1 cellular context compared by ENCODE assay signal in genomic region chr19:49487277-49488045, GRCh38.
TF ChIP-seq lines count a peak whose summit lies in the region.

RPL13A (plus strand) TSS chr19:49487608; CDS start chr19:49487630, 22 bp downstream.

TF ChIP-seq in HepG2, 621 proteins besides CTCF, POLR2A, EP300 and RAD21 (continued from another document and continues in another):
- TF ChIP-seq ZMYM3 (CRISPR knock-in tag; IDR thresholded peaks at IDR 0.05) (no peak; the same call in 1 of the 2 replicates), NAIF1 (CRISPR knock-in tag; IDR thresholded peaks at IDR 0.05; ENCODE audit: borderline replicate concordance) (peak; percentile 47; the same call in 1 of the 2 replicates), ZNF335 (CRISPR knock-in tag; IDR thresholded peaks at IDR 0.05) (peak; percentile 63; the same call in 1 of the 2 replicates), ERF (CRISPR knock-in tag; IDR thresholded peaks at IDR 0.05) (peak; percentile 95), MLLT10 (CRISPR knock-in tag; IDR thresholded peaks at IDR 0.05) (peak; percentile 88; the same call in 1 of the 2 replicates), ZMYM2 (CRISPR knock-in tag; IDR thresholded peaks at IDR 0.05) (no peak), ZNF589 (CRISPR knock-in tag; conservative IDR thresholded peaks at IDR 0.05) (0 out of 2 replicates have a peak, but pooled peaks have one; percentile 66), ZNF44 (CRISPR knock-in tag; IDR thresholded peaks at IDR 0.05) (no peak; the same call in 1 of the 2 replicates), ZNF282 (IDR thresholded peaks at IDR 0.05; ENCODE audit: partially characterized antibody) (no peak), SNAI1 (CRISPR knock-in tag; IDR thresholded peaks at IDR 0.05; ENCODE audit: borderline replicate concordance) (peak; percentile 79), ZBTB49 (CRISPR knock-in tag; IDR thresholded peaks at IDR 0.05; ENCODE audit: borderline replicate concordance) (peak; percentile 72; the same call in 1 of the 2 replicates), ZNF329 (CRISPR knock-in tag; IDR thresholded peaks at IDR 0.05; ENCODE audit: low read depth) (no peak), RARA (CRISPR knock-in tag; IDR thresholded peaks at IDR 0.05) (no peak; the same call in 1 of the 2 replicates), ZNF224 (CRISPR knock-in tag; IDR thresholded peaks at IDR 0.05) (no peak), ELF4 (CRISPR knock-in tag; IDR thresholded peaks at IDR 0.05; ENCODE audit: borderline replicate concordance) (peak; percentile 75; the same call in 1 of the 2 replicates), CREB1 (IDR thresholded peaks at IDR 0.05) (peak; percentile 91), CREB1 (CRISPR knock-in tag; IDR thresholded peaks at IDR 0.05) (peak; percentile 99), POLR2G (IDR thresholded peaks at IDR 0.05; ENCODE audit: low read depth, low read length) (peak; percentile 100), HBP1 (CRISPR knock-in tag; IDR thresholded peaks at IDR 0.05; ENCODE audit: low read depth) (peak; percentile 84; the same call in 1 of the 2 replicates), ARID2 (CRISPR knock-in tag; IDR thresholded peaks at IDR 0.05; ENCODE audit: borderline replicate concordance) (no peak), ZBTB39 (CRISPR knock-in tag; IDR thresholded peaks at IDR 0.05) (no peak), KDM4B (CRISPR knock-in tag; IDR thresholded peaks at IDR 0.05) (peak; percentile 63; the same call in 1 of the 2 replicates), ZNF773 (CRISPR knock-in tag; IDR thresholded peaks at IDR 0.05; ENCODE audit: borderline replicate concordance) (0 out of 2 replicates have a peak, but pooled peaks have one; percentile 55), ZNF841 (CRISPR knock-in tag; IDR thresholded peaks at IDR 0.05; ENCODE audit: borderline replicate concordance) (no peak), ZNF3 (CRISPR knock-in tag; IDR thresholded peaks at IDR 0.05) (no peak), SMARCC2 (IDR thresholded peaks at IDR 0.05) (no peak), ZNF547 (CRISPR knock-in tag; IDR thresholded peaks at IDR 0.05) (peak; percentile 21; the same call in 1 of the 2 replicates), ZNF766 (CRISPR knock-in tag; IDR thresholded peaks at IDR 0.05; ENCODE audit: borderline replicate concordance) (no peak), SKIL (CRISPR knock-in tag; IDR thresholded peaks at IDR 0.05; ENCODE audit: borderline replicate concordance) (no peak), ZNF383 (CRISPR knock-in tag; IDR thresholded peaks at IDR 0.05; ENCODE audit: borderline replicate concordance) (no peak), ZBTB7B (CRISPR knock-in tag; IDR thresholded peaks at IDR 0.05) (0 out of 2 replicates have a peak, but pooled peaks have one; percentile 46), STAT6 (CRISPR knock-in tag; IDR thresholded peaks at IDR 0.05; ENCODE audit: borderline replicate concordance) (no peak), MIXL1 (CRISPR knock-in tag; IDR thresholded peaks at IDR 0.05) (peak; percentile 13; the same call in 1 of the 2 replicates), ZNF251 (CRISPR knock-in tag; IDR thresholded peaks at IDR 0.05) (no peak), ZNF776 (CRISPR knock-in tag; IDR thresholded peaks at IDR 0.05) (0 out of 2 replicates have a peak, but pooled peaks have one; percentile 66), FOXJ3 (CRISPR knock-in tag; IDR thresholded peaks at IDR 0.05; ENCODE audit: borderline replicate concordance) (peak; percentile 45; the same call in 1 of the 2 replicates), GFI1 (CRISPR knock-in tag; IDR thresholded peaks at IDR 0.05; ENCODE audit: borderline replicate concordance) (peak; percentile 66), NRL (CRISPR knock-in tag; IDR thresholded peaks at IDR 0.05; ENCODE audit: borderline replicate concordance) (peak; percentile 32; the same call in 1 of the 2 replicates), RBM22 (optimal IDR thresholded peaks at IDR 0.05; ENCODE audit: low read length) (peak; percentile 21), MAZ (IDR thresholded peaks at IDR 0.05; ENCODE audit: borderline replicate concordance, low read depth, low read length) (0 out of 2 replicates have a peak, but pooled peaks have one; percentile 51), MAZ (CRISPR knock-in tag; IDR thresholded peaks at IDR 0.05; ENCODE audit: low read depth) (peak; percentile 74), ZNF616 (CRISPR knock-in tag; IDR thresholded peaks at IDR 0.05; ENCODE audit: low read depth) (0 out of 2 replicates have a peak, but pooled peaks have one; percentile 74), ZNF782 (CRISPR knock-in tag; IDR thresholded peaks at IDR 0.05; ENCODE audit: borderline replicate concordance) (no peak), GATAD1 (CRISPR knock-in tag; IDR thresholded peaks at IDR 0.05) (peak; percentile 84), ZNF17 (CRISPR knock-in tag; IDR thresholded peaks at IDR 0.05) (no peak)
- TF ChIP-seq, protein P1, sequence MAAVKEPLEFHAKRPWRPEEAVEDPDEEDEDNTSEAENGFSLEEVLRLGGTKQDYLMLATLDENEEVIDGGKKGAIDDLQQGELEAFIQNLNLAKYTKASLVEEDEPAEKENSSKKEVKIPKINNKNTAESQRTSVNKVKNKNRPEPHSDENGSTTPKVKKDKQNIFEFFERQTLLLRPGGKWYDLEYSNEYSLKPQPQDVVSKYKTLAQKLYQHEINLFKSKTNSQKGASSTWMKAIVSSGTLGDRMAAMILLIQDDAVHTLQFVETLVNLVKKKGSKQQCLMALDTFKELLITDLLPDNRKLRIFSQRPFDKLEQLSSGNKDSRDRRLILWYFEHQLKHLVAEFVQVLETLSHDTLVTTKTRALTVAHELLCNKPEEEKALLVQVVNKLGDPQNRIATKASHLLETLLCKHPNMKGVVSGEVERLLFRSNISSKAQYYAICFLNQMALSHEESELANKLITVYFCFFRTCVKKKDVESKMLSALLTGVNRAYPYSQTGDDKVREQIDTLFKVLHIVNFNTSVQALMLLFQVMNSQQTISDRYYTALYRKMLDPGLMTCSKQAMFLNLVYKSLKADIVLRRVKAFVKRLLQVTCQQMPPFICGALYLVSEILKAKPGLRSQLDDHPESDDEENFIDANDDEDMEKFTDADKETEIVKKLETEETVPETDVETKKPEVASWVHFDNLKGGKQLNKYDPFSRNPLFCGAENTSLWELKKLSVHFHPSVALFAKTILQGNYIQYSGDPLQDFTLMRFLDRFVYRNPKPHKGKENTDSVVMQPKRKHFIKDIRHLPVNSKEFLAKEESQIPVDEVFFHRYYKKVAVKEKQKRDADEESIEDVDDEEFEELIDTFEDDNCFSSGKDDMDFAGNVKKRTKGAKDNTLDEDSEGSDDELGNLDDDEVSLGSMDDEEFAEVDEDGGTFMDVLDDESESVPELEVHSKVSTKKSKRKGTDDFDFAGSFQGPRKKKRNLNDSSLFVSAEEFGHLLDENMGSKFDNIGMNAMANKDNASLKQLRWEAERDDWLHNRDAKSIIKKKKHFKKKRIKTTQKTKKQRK (IDR thresholded peaks at IDR 0.05; ENCODE audit: low read length), result no peak
- TF ChIP-seq, protein P2, sequence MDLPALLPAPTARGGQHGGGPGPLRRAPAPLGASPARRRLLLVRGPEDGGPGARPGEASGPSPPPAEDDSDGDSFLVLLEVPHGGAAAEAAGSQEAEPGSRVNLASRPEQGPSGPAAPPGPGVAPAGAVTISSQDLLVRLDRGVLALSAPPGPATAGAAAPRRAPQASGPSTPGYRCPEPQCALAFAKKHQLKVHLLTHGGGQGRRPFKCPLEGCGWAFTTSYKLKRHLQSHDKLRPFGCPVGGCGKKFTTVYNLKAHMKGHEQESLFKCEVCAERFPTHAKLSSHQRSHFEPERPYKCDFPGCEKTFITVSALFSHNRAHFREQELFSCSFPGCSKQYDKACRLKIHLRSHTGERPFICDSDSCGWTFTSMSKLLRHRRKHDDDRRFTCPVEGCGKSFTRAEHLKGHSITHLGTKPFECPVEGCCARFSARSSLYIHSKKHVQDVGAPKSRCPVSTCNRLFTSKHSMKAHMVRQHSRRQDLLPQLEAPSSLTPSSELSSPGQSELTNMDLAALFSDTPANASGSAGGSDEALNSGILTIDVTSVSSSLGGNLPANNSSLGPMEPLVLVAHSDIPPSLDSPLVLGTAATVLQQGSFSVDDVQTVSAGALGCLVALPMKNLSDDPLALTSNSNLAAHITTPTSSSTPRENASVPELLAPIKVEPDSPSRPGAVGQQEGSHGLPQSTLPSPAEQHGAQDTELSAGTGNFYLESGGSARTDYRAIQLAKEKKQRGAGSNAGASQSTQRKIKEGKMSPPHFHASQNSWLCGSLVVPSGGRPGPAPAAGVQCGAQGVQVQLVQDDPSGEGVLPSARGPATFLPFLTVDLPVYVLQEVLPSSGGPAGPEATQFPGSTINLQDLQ (CRISPR knock-in tag; IDR thresholded peaks at IDR 0.05), result peak; percentile 100
- TF ChIP-seq, protein P3, sequence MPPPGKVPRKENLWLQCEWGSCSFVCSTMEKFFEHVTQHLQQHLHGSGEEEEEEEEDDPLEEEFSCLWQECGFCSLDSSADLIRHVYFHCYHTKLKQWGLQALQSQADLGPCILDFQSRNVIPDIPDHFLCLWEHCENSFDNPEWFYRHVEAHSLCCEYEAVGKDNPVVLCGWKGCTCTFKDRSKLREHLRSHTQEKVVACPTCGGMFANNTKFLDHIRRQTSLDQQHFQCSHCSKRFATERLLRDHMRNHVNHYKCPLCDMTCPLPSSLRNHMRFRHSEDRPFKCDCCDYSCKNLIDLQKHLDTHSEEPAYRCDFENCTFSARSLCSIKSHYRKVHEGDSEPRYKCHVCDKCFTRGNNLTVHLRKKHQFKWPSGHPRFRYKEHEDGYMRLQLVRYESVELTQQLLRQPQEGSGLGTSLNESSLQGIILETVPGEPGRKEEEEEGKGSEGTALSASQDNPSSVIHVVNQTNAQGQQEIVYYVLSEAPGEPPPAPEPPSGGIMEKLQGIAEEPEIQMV (CRISPR knock-in tag; IDR thresholded peaks at IDR 0.05; ENCODE audit: low read depth), result no peak
